23 cellular contexts compared by ENCODE assay signal in the genomic region with DNA sequence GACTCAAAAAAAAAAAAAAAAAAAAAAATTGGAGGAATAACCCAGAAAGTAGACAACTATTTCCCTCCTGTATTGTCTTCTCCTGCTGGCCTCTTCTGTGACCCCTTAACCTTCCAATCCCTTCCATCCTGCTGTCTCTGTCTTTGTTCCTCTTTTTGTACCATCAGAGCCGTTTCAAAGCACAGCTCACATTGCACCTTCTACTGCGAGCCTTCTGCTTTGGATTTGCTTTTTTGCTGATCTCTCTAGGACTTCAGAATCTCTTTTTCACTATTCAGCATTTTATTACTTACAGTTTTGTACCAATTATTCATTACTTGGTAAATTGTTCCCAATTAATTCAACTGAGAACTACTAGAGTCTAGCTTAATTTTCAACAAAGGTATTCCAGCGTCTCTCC.
DNase-seq lines count a peak whose midpoint lies in the region; ATAC-seq and TF ChIP-seq lines count a peak whose summit lies in the region.
"Had no signal": no experiment of that assay in that cellular context is flagged by ENCODE, and none has a peak within 500 bp of the region (broad histone marks: within the 10 kb centered on the region; RNA-seq: fewer than 3 reads in every experiment).

No MANE protein-coding gene starts in this region.

- H3K27me3 Mint-ChIP-seq in neural progenitor cell (ENCODE audit: insufficient read depth, low read depth): no peaks in the 10 kb centered on the region
- H3K27me3 Mint-ChIP-seq in mesothelial cell of epicardium (ENCODE audit: low read depth): no peaks in the 10 kb centered on the region
- H3K27me3 Mint-ChIP-seq: T-helper 17 cell had no signal

- peak overlapping the region; percentile 66 for H3K4me2 ChIP-seq in neural progenitor cell

- no peaks in the 10 kb centered on the region for H3K36me3 ChIP-seq in neural progenitor cell
- H3K36me3 ChIP-seq: breast epithelium, esophagus muscularis mucosa, ovary, spleen had no signal

- H3K4me3 Mint-ChIP-seq in neural progenitor cell (no peak overlapping the region), mesothelial cell of epicardium (no peak overlapping the region)
- H3K4me3 Mint-ChIP-seq: T-helper 17 cell had no signal

- H3K27me3 ChIP-seq in neural progenitor cell: no peaks in the 10 kb centered on the region
- H3K27me3 ChIP-seq: breast epithelium, dorsolateral prefrontal cortex, esophagus muscularis mucosa, ovary, spleen had no signal

- peaks cover 23% of the 10 kb centered on the region for H3K4me1 ChIP-seq in neural progenitor cell

- DNase-seq in GM12865 (ENCODE audit: low read depth) (peak; percentile 24), SKM-1 (lab: John Stamatoyannopoulos, UW; ENCODE audit: unreplicated experiment) (peak; percentile 54), neural progenitor cell (ENCODE audit: low spot score) (peak; percentile 30), mesothelial cell of epicardium (ENCODE audit: low spot score in 2 of 2, unreplicated experiment in 2 of 2) (no peak), HT-29 (ENCODE audit: low spot score) (no peak), hippocampal formation (lab: John Stamatoyannopoulos, UW) (no peak)
- DNase-seq: activated CD4-positive, alpha-beta T cell treated with anti-CD3 and anti-CD28 coated beads for 48 hours; COR-L47; dorsolateral prefrontal cortex; head of caudate nucleus; kidney; midbrain; NCI-H2081; ovary; spleen; stimulated activated naive CD8-positive, alpha-beta T cell treated with anti-CD3 and anti-CD28 coated beads, Interleukin-15, Interleukin-2, amounts not matched to agents 100 U/mL and 50 U/mL, for 24 hours; T-helper 17 cell had no signal

- no peak overlapping the region for H3K27ac ChIP-seq in neural progenitor cell
- H3K27ac ChIP-seq: breast epithelium, dorsolateral prefrontal cortex, ovary, spleen had no signal

- H3K9me3 ChIP-seq in neural progenitor cell (ENCODE audit: low read depth): peaks cover 4% of the 10 kb centered on the region
- H3K9me3 ChIP-seq: breast epithelium, esophagus muscularis mucosa, ovary had no signal

- H3K4me1 Mint-ChIP-seq in neural progenitor cell (peaks cover 44% of the 10 kb centered on the region), mesothelial cell of epicardium (peaks cover 44% of the 10 kb centered on the region)

- H3K9me3 Mint-ChIP-seq in neural progenitor cell (peaks cover 15% of the 10 kb centered on the region), mesothelial cell of epicardium (peaks cover 16% of the 10 kb centered on the region)

- ATAC-seq in HG03469 (IDR thresholded peaks at IDR 0.05; ENCODE audit: unreplicated experiment) (peak; percentile 58), HG02588 (IDR thresholded peaks at IDR 0.05; ENCODE audit: unreplicated experiment) (no peak)
- ATAC-seq: activated naive CD4-positive, alpha-beta T cell treated with anti-CD3 and anti-CD28 coated beads, Interleukin-2, amount 50 U/mL, for 72 hours; GM12878; stimulated activated naive CD8-positive, alpha-beta T cell treated with anti-CD3 and anti-CD28 coated beads, Interleukin-15, Interleukin-2, amounts not matched to agents 100 U/mL and 50 U/mL, for 24 hours; T-helper 17 cell had no signal

- H3K27ac Mint-ChIP-seq in neural progenitor cell (peak overlapping the region; percentile 2), mesothelial cell of epicardium (no peak overlapping the region)
- H3K27ac Mint-ChIP-seq: activated naive CD4-positive, alpha-beta T cell treated with anti-CD3 and anti-CD28 coated beads, Interleukin-2, amount 50 U/mL, for 72 hours; T-helper 17 cell had no signal

- peaks cover 7% of the 10 kb centered on the region for H3K36me3 Mint-ChIP-seq in neural progenitor cell
- peaks cover 6% of the 10 kb centered on the region for H3K36me3 Mint-ChIP-seq in mesothelial cell of epicardium

- H3K9ac ChIP-seq in neural progenitor cell: no peak overlapping the region

- TF ChIP-seq CTCF in GM12865 (IDR thresholded peaks at IDR 0.05; ENCODE audit: insufficient read depth, low read depth, low read length, missing control alignments): no peak
- no peak for TF ChIP-seq CTCF in neural progenitor cell (IDR thresholded peaks at IDR 0.05)
- no peak for TF ChIP-seq CTCF in mesothelial cell of epicardium (IDR thresholded peaks at IDR 0.05; ENCODE audit: unreplicated experiment)

- peaks cover 5% of the 10 kb centered on the region for H3F3A ChIP-seq in neural progenitor cell (ENCODE audit: low read depth)

- no peaks in the 10 kb centered on the region for H3K79me2 ChIP-seq in neural progenitor cell (ENCODE audit: low read depth)

- H4K20me1 ChIP-seq in neural progenitor cell (ENCODE audit: low read depth): no peaks in the 10 kb centered on the region

- H3K4me3 ChIP-seq in GM12865 (ENCODE audit: low read depth, low read length) (no peak overlapping the region), neural progenitor cell (peak overlapping the region; percentile 3)
- H3K4me3 ChIP-seq: breast epithelium, dorsolateral prefrontal cortex, esophagus muscularis mucosa, GM12878, ovary, spleen had no signal

- H2AFZ ChIP-seq in neural progenitor cell (replicated peaks): no peak overlapping the region

Comparison
In these comparisons a context has a peak if more than half of its experiments do, and no peak if none do; other contexts are left out.
1. DNase-seq: peak in GM12865 (single experiment), SKM-1 (single experiment) and neural progenitor cell (single experiment); none in mesothelial cell of epicardium (0 of 2), HT-29 (single experiment) and hippocampal formation (0 of 2).